Comparison of ENCODE assay signal across 1 cellular context in the genomic region with DNA sequence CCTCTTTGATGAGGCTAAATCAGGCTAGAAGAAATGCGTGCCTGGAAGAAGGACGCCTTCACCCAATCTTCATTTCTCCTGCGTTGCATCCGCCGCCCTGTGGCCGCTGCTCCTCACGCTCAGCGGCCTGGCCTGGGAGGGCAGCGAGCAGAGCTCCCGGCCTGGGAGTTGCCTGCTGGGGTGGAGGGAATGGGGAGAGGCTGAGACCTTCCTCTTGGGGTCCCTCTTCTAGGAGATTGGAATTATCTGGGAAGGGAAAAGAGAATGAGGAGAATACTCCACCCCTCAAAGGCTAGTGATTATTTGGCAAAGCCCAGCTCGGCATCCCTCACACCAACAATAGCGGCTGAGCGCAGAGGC.
TF ChIP-seq lines count a peak whose summit lies in the region.

No MANE protein-coding gene starts in this region.

TF ChIP-seq in SK-N-SH, 30 proteins besides CTCF, POLR2A, EP300 and RAD21 (continued from another document):
- TF ChIP-seq, protein P1, sequence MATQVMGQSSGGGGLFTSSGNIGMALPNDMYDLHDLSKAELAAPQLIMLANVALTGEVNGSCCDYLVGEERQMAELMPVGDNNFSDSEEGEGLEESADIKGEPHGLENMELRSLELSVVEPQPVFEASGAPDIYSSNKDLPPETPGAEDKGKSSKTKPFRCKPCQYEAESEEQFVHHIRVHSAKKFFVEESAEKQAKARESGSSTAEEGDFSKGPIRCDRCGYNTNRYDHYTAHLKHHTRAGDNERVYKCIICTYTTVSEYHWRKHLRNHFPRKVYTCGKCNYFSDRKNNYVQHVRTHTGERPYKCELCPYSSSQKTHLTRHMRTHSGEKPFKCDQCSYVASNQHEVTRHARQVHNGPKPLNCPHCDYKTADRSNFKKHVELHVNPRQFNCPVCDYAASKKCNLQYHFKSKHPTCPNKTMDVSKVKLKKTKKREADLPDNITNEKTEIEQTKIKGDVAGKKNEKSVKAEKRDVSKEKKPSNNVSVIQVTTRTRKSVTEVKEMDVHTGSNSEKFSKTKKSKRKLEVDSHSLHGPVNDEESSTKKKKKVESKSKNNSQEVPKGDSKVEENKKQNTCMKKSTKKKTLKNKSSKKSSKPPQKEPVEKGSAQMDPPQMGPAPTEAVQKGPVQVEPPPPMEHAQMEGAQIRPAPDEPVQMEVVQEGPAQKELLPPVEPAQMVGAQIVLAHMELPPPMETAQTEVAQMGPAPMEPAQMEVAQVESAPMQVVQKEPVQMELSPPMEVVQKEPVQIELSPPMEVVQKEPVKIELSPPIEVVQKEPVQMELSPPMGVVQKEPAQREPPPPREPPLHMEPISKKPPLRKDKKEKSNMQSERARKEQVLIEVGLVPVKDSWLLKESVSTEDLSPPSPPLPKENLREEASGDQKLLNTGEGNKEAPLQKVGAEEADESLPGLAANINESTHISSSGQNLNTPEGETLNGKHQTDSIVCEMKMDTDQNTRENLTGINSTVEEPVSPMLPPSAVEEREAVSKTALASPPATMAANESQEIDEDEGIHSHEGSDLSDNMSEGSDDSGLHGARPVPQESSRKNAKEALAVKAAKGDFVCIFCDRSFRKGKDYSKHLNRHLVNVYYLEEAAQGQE (IDR thresholded peaks at IDR 0.05; ENCODE audit: low read depth, low read length), result no peak
- TF ChIP-seq GABPA (IDR thresholded peaks at IDR 0.05; ENCODE audit: low read depth) (no peak), FOSL2 (IDR thresholded peaks at IDR 0.05; ENCODE audit: borderline replicate concordance, low read depth) (no peak), TAF1 (IDR thresholded peaks at IDR 0.05; ENCODE audit: borderline replicate concordance, low read depth, low read length) (no peak), ELF1 (IDR thresholded peaks at IDR 0.05) (no peak), SIN3A (IDR thresholded peaks at IDR 0.05; ENCODE audit: borderline replicate concordance, low read depth, low read length) (no peak)
- TF ChIP-seq, protein P2, sequence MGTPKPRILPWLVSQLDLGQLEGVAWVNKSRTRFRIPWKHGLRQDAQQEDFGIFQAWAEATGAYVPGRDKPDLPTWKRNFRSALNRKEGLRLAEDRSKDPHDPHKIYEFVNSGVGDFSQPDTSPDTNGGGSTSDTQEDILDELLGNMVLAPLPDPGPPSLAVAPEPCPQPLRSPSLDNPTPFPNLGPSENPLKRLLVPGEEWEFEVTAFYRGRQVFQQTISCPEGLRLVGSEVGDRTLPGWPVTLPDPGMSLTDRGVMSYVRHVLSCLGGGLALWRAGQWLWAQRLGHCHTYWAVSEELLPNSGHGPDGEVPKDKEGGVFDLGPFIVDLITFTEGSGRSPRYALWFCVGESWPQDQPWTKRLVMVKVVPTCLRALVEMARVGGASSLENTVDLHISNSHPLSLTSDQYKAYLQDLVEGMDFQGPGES (IDR thresholded peaks at IDR 0.05; ENCODE audit: low read depth, low read length), result no peak
- TF ChIP-seq, protein P3, sequence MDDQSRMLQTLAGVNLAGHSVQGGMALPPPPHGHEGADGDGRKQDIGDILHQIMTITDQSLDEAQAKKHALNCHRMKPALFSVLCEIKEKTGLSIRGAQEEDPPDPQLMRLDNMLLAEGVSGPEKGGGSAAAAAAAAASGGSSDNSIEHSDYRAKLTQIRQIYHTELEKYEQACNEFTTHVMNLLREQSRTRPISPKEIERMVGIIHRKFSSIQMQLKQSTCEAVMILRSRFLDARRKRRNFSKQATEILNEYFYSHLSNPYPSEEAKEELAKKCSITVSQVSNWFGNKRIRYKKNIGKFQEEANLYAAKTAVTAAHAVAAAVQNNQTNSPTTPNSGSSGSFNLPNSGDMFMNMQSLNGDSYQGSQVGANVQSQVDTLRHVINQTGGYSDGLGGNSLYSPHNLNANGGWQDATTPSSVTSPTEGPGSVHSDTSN (IDR thresholded peaks at IDR 0.05), result no peak
